In genomic region chr11:95375451-95375850, GRCh38 we compare ENCODE assay signal across 20 cellular contexts.
"Had no signal": no experiment of that assay in that cellular context is flagged by ENCODE, and none has a peak within 500 bp of the region (broad histone marks: within the 10 kb centered on the region; RNA-seq: fewer than 3 reads in every experiment).

No MANE protein-coding gene starts in this region.

- H3K27ac ChIP-seq: RWPE1 had no signal

- ATAC-seq: Panc1, PC-3, SK-N-SH treated with all-trans-retinoic acid at 6 μM for 48 hours had no signal

- H3K27me3 ChIP-seq: MG63 had no signal

- DNase-seq: Karpas-422, KBM-7, NCI-H1092, NCI-H1105 treated with DMSO at 0.1 percent for 48 hours, NCI-H1417 treated with DMSO at 0.1 percent for 48 hours, NCI-H146, NCI-H1694 treated with DMSO at 0.1 percent for 48 hours, NCI-H1930, NCI-H2081, NCI-H2107, NCI-H2227 treated with DMSO at 0.1 percent for 48 hours, NCI-H524, NCI-H526 treated with DMSO at 0.1 percent for 48 hours, NCI-H774, PC-3, SHP77 had no signal

- H3K4me3 ChIP-seq: MG63 had no signal

- H3K36me3 ChIP-seq: MG63 had no signal
